ENCODE assay signal across 14 cellular contexts in genomic region chr4:141329174-141329569, GRCh38.
A peak's percentile ranks its signal among the peaks of the same experiment; 100 is the strongest.
DNase-seq lines count a peak whose midpoint lies in the region; ATAC-seq and TF ChIP-seq lines count a peak whose summit lies in the region.
"Had no signal": no experiment of that assay in that cellular context is flagged by ENCODE, and none has a peak within 500 bp of the region (broad histone marks: within the 10 kb centered on the region; RNA-seq: fewer than 3 reads in every experiment).

No MANE protein-coding gene starts in this region.

- no peak overlapping the region for H3K4me3 ChIP-seq in prostate gland
- H3K4me3 ChIP-seq: vagina had no signal

- no peak for TF ChIP-seq CTCF in prostate gland (IDR thresholded peaks at IDR 0.05)

- peak; percentile 53 for ATAC-seq in esophagus mucosa
- ATAC-seq in GM21576 (IDR thresholded peaks at IDR 0.05; ENCODE audit: unreplicated experiment) = no peak
- ATAC-seq: HCT116 had no signal

- 17% methylated on average over 3 of the region's 3 CpGs for WGBS in prostate gland

- TF ChIP-seq POLR2A in prostate gland (IDR thresholded peaks at IDR 0.05) = no peak

- no peaks in the 10 kb centered on the region for H3K27me3 ChIP-seq in prostate gland (replicated peaks; ENCODE audit: insufficient read depth)
- H3K27me3 ChIP-seq: vagina had no signal

- no peaks in the 10 kb centered on the region for H3K9me3 ChIP-seq in prostate gland
- H3K9me3 ChIP-seq: vagina had no signal

- H3K36me3 ChIP-seq in prostate gland = no peaks in the 10 kb centered on the region
- H3K36me3 ChIP-seq: vagina had no signal

- intact Hi-C loops in prostate gland (cut with DNase I) = no loop called here

- DNase-seq in EL (peak; percentile 76), NCI-H460 (ENCODE audit: extremely low read depth, low read depth) (peak; percentile 63), prostate gland (ENCODE audit: low spot score) (peak; percentile 10), SHP77 (lab: John Stamatoyannopoulos, UW) (no peak), COR-L47 (lab: John Stamatoyannopoulos, UW) (no peak), DMS153 treated with DMSO at 0.1 percent for 48 hours (lab: John Stamatoyannopoulos, UW; ENCODE audit: unreplicated experiment) (no peak)
- DNase-seq: amniotic stem cell, kidney, NCI-H2081 had no signal

- H3K4me1 ChIP-seq in prostate gland (replicated peaks) = no peaks in the 10 kb centered on the region
- H3K4me1 ChIP-seq: parathyroid adenoma, vagina had no signal

- no peak overlapping the region for H3K27ac ChIP-seq in prostate gland
- H3K27ac ChIP-seq: parathyroid adenoma, vagina had no signal

Comparison
In these comparisons a context has a peak if more than half of its experiments do, and no peak if none do; other contexts are left out.
1. DNase-seq: peak in EL (single experiment), NCI-H460 (single experiment) and prostate gland (single experiment); none in SHP77 (0 of 2), COR-L47 (single experiment) and DMS153 treated with DMSO at 0.1 percent for 48 hours (single experiment).